Comparison of ENCODE assay signal across 18 cellular contexts in genomic region chr13:93268327-93269028, GRCh38. TPM values are rescaled to one million over a fixed set of nuclear protein-coding genes. Genes with fewer than 3 reads are reported as not detected.
DNase-seq lines count a peak whose midpoint lies in the region; ATAC-seq and TF ChIP-seq lines count a peak whose summit lies in the region.
"Had no signal": no experiment of that assay in that cellular context is flagged by ENCODE, and none has a peak within 500 bp of the region (broad histone marks: within the 10 kb centered on the region; RNA-seq: fewer than 3 reads in every experiment).

No MANE protein-coding gene starts in this region.

- no peaks in the 10 kb centered on the region for H3K36me3 Mint-ChIP-seq in MCF 10A (ENCODE audit: insufficient read depth, unreplicated experiment)
- H3K36me3 Mint-ChIP-seq in WTC11: no peaks in the 10 kb centered on the region
- H3K36me3 Mint-ChIP-seq: CD8-positive, alpha-beta memory T cell; IgD-negative memory B cell had no signal

- H3K27ac Mint-ChIP-seq in MCF 10A (ENCODE audit: low read depth, unreplicated experiment) (peak overlapping the region; percentile 31), WTC11 (peak overlapping the region; percentile 22)
- H3K27ac Mint-ChIP-seq: CD8-positive, alpha-beta memory T cell; IgD-negative memory B cell had no signal

- H4K20me1 ChIP-seq in mammary epithelial cell (ENCODE audit: insufficient read depth, low read length): no peaks in the 10 kb centered on the region
- H4K20me1 ChIP-seq: BLaER1 treated with 17β-estradiol and CSF1 and Interleukin-3, amounts not matched to agents 10 nM and 100 nM had no signal

- no peak overlapping the region for H2AFZ ChIP-seq in mammary epithelial cell (ENCODE audit: low read depth, low read length)

- H3K4me1 ChIP-seq in mammary epithelial cell (ENCODE audit: insufficient read depth, low read length): no peaks in the 10 kb centered on the region

- no peaks in the 10 kb centered on the region for H3K79me2 ChIP-seq in mammary epithelial cell (ENCODE audit: insufficient read depth, low read length)

- H3K36me3 ChIP-seq in mammary epithelial cell (ENCODE audit: insufficient read depth, low read length): peaks cover 1% of the 10 kb centered on the region
- H3K36me3 ChIP-seq: BLaER1 treated with 17β-estradiol and CSF1 and Interleukin-3, amounts not matched to agents 10 nM and 100 nM had no signal

- CTCF ChIA-PET in MCF 10A (lab: Yijun Ruan, JAX) (no interaction called here), mammary epithelial cell (lab: Charles Lee; ENCODE audit: low non-redundant PET) (no interaction called here), WTC11 (lab: Charles Lee) (interaction anchor here (0.6 to 2.1 kb wide), 7 partner anchors 10 to 34 kb away, joined by 3 to 6 read pairs (median 4); no protein-coding TSS in a partner anchor)

- H3K4me2 ChIP-seq in mammary epithelial cell (ENCODE audit: insufficient read depth, low read depth, low read length): no peak overlapping the region
- H3K4me2 ChIP-seq: BLaER1 treated with 17β-estradiol and CSF1 and Interleukin-3, amounts not matched to agents 10 nM and 100 nM had no signal

- POLR2A ChIA-PET in MCF 10A (lab: Yijun Ruan, JAX) (interaction anchor here (0.7 to 1.5 kb wide), 2 partner anchors 14 to 19 kb away, joined by 3 to 4 read pairs; no protein-coding TSS in a partner anchor), WTC11 (lab: Charles Lee) (no interaction called here)

- no peak for DNase-seq in MCF 10A (ENCODE audit: unreplicated experiment)
- DNase-seq in mammary epithelial cell: no peak
- DNase-seq in WTC11 (ENCODE audit: low spot score): no peak
- peak; percentile 45 for DNase-seq in iPS DF 19.7 (ENCODE audit: low read depth, low spot score)
- no peak for DNase-seq in activated CD4-positive, alpha-beta T cell treated with anti-CD3 and anti-CD28 coated beads for 1 hour
- DNase-seq in sciatic nerve (ENCODE audit: low spot score): no peak
- DNase-seq: CD8-positive, alpha-beta memory T cell; DND-41; GF-D8; NCI-H1048; NCI-H146; NCI-H2081 treated with DMSO at 0.1 percent for 48 hours; NCI-H510A treated with DMSO at 0.1 percent for 48 hours had no signal

- H3K27me3 Mint-ChIP-seq in MCF 10A (ENCODE audit: insufficient read depth, unreplicated experiment): no peaks in the 10 kb centered on the region
- no peaks in the 10 kb centered on the region for H3K27me3 Mint-ChIP-seq in WTC11 (ENCODE audit: low read depth)
- H3K27me3 Mint-ChIP-seq: IgD-negative memory B cell had no signal

- 97% methylated on average over 7 of the region's 7 CpGs for WGBS in mammary epithelial cell (ENCODE audit: low coverage, missing lambda C conversion rate)

- H3K9me3 ChIP-seq in mammary epithelial cell (replicated peaks; ENCODE audit: insufficient read depth, low read length): no peaks in the 10 kb centered on the region
- H3K9me3 ChIP-seq: BLaER1 treated with 17β-estradiol and CSF1 and Interleukin-3, amounts not matched to agents 10 nM and 100 nM had no signal

- H3K9me3 Mint-ChIP-seq in MCF 10A (ENCODE audit: unreplicated experiment) (no peaks in the 10 kb centered on the region), WTC11 (no peaks in the 10 kb centered on the region)

- intact Hi-C loops in MCF 10A (cut with micrococcal nuclease) (no loop called here), mammary epithelial cell (cut with micrococcal nuclease) (no loop called here), sciatic nerve (cut with DNase I) (no loop called here)

- H3K4me3 ChIP-seq in mammary epithelial cell (replicated peaks in 1 of 3; ENCODE audit: insufficient read depth in 1 of 3, low read depth in 2 of 3, low read length in 3 of 3): no peak overlapping the region
- H3K4me3 ChIP-seq: BLaER1 treated with 17β-estradiol and CSF1 and Interleukin-3, amounts not matched to agents 10 nM and 100 nM; SK-N-MC had no signal

- no peaks in the 10 kb centered on the region for H3K27me3 ChIP-seq in mammary epithelial cell (ENCODE audit: insufficient read depth, low read length)
- H3K27me3 ChIP-seq: BLaER1 treated with 17β-estradiol and CSF1 and Interleukin-3, amounts not matched to agents 10 nM and 100 nM had no signal

- dilution Hi-C loops in mammary epithelial cell (cut with HindIII; ENCODE audit: low sequenced_read_pairs): no loop called here

- ATAC-seq in WTC11 (peak; percentile 76), GM21825 (IDR thresholded peaks at IDR 0.05; ENCODE audit: unreplicated experiment) (no peak), sciatic nerve (no peak)
- ATAC-seq: HCT116 had no signal

- H3K4me3 Mint-ChIP-seq in MCF 10A (ENCODE audit: unreplicated experiment): no peak overlapping the region
- H3K4me3 Mint-ChIP-seq in WTC11: no peak overlapping the region
- H3K4me3 Mint-ChIP-seq: CD8-positive, alpha-beta memory T cell; IgD-negative memory B cell had no signal

- BruUV-seq in MCF 10A (replicated peaks; lab: Mats Ljungman, UMichigan): no TSS peak
- no TSS peak for BruUV-seq in mammary epithelial cell (replicated peaks; lab: Mats Ljungman, UMichigan)

- TF ChIP-seq CTCF in MCF 10A (IDR thresholded peaks at IDR 0.05; ENCODE audit: unreplicated experiment): no peak
- no peak for TF ChIP-seq CTCF in mammary epithelial cell (conservative IDR thresholded peaks at IDR 0.05 in 1 of 2, IDR thresholded peaks at IDR 0.05 in 1 of 2; ENCODE audit: extremely low read depth in 1 of 2, insufficient read depth in 1 of 2, low read depth in 1 of 2, low read length in 2 of 2)
- TF ChIP-seq CTCF in WTC11 (IDR thresholded peaks at IDR 0.05): no peak

- peaks cover 11% of the 10 kb centered on the region for H3K4me1 Mint-ChIP-seq in MCF 10A (ENCODE audit: insufficient read depth, unreplicated experiment)
- peaks cover 25% of the 10 kb centered on the region for H3K4me1 Mint-ChIP-seq in WTC11
- H3K4me1 Mint-ChIP-seq: CD8-positive, alpha-beta memory T cell; IgD-negative memory B cell had no signal

- in situ Hi-C loops in mammary epithelial cell (cut with MboI; ENCODE audit: low sequenced_read_pairs in 2 of 2): no loop called here

- H3K27ac ChIP-seq in mammary epithelial cell (ENCODE audit: insufficient read depth, low read depth, low read length): no peak overlapping the region
- H3K27ac ChIP-seq: BLaER1 treated with 17β-estradiol and CSF1 and Interleukin-3, amounts not matched to agents 10 nM and 100 nM; SK-N-MC had no signal

- H3K9ac ChIP-seq in mammary epithelial cell (ENCODE audit: insufficient read depth, low read length): no peak overlapping the region
- H3K9ac ChIP-seq: BLaER1 treated with 17β-estradiol and CSF1 and Interleukin-3, amounts not matched to agents 10 nM and 100 nM had no signal

TF ChIP-seq in WTC11, 78 proteins besides CTCF, POLR2A, EP300 and RAD21:
- no peak for TF ChIP-seq ERG (CRISPR knock-in tag; IDR thresholded peaks at IDR 0.05)
- no peak for TF ChIP-seq JAZF1 (CRISPR knock-in tag; IDR thresholded peaks at IDR 0.05)
- TF ChIP-seq NFYB (CRISPR knock-in tag; conservative IDR thresholded peaks at IDR 0.05; ENCODE audit: low read depth): no peak
- no peak for TF ChIP-seq KAT7 (CRISPR knock-in tag; IDR thresholded peaks at IDR 0.05; ENCODE audit: borderline replicate concordance)
- no peak for TF ChIP-seq GTF2I (CRISPR knock-in tag; conservative IDR thresholded peaks at IDR 0.05)
- TF ChIP-seq ATF1 (CRISPR knock-in tag; IDR thresholded peaks at IDR 0.05): no peak
- no peak for TF ChIP-seq HMGA2 (CRISPR knock-in tag; IDR thresholded peaks at IDR 0.05)
- TF ChIP-seq ZNF512 (CRISPR knock-in tag; IDR thresholded peaks at IDR 0.05; ENCODE audit: borderline replicate concordance): no peak

RNA-seq across cellular contexts. Expression of gene GPC6, which starts 41.9 kb away (rescaled TPM):
- total RNA-seq in MCF 10A (2022) (8.4 and 9.7 TPM in 2 replicates), mammary epithelial cell (10 to 100 TPM in 1 of 2 donors, 1 to 10 TPM in 1; 3.0 to 31.2 TPM), WTC11 (2021) (19.5 to 24.3 TPM (median 24.2 TPM) in 3 replicates), sciatic nerve (37.8 TPM)
- 3.4 TPM for polyA plus RNA-seq in mammary epithelial cell
- 0.83 TPM for polyA minus RNA-seq in mammary epithelial cell
- total RNA-seq: CD8-positive, alpha-beta memory T cell had no signal
- polyA plus RNA-seq: CD8-positive, alpha-beta memory T cell; IgD-negative memory B cell had no signal
